In the genomic region with DNA sequence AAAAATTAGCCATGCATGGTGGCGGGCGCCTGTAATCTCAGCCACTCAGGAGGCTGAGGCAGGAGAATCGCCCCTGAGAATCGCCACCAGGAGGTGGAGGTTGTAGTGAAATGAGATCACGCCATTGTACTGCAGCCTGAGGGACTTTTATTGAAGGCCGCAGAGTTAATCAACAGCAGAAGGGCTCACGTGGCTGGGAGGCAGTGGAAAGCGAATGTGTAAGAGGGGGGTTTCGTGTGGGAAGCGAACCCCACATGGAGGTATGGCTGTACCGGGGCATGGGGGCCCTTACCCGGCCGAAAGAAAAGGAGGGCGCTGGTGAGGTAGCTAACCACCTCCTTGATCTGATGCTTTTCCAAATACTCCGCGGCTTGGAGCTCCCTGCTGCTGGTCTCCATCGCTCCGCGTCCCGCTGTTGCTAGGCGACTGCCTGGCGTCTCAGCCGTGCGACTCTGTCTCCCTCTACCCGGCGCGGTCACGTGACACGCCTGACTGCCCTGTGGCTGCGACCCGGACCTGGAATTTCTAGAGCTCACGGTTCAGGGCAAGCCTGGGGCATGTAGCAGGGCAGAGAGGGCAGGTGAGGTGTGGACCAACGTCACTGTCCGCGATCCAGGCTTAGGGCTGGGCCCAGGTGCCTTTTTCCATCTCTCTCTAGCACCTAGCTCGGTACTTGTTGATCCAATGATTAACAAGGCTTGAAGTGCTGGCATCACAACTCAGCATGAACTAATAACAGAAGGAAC, we compare ENCODE assay signal across 8 cellular contexts. TPM values are rescaled to one million over a fixed set of nuclear protein-coding genes. Genes with fewer than 3 reads are reported as not detected.
DNase-seq lines count a peak whose midpoint lies in the region; ATAC-seq and TF ChIP-seq lines count a peak whose summit lies in the region.

A gene with protein sequence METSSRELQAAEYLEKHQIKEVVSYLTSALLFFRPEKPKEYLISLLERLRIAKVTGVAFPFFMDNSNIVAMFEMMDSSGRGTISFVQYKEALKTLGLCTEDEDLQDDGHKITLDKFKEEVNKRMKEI (minus strand): TSS at position 428 of the 746 bp plus-strand sequence. CDS start 30 bp downstream, at position 398.

- no peaks in the 10 kb centered on the region for H3K27me3 ChIP-seq in dorsolateral prefrontal cortex
- peaks cover 0 to 10% of the 10 kb centered on the region in 2 donors for H3K27me3 ChIP-seq in left lung

- peaks cover 0 to 3% of the 10 kb centered on the region in 2 donors for H3K9me3 ChIP-seq in left lung

- DNase-seq in DMS153 treated with DMSO at 0.1 percent for 48 hours (lab: John Stamatoyannopoulos, UW; ENCODE audit: unreplicated experiment) (peak; percentile 71), M059J (ENCODE audit: low read depth) (peak; percentile 64), dorsolateral prefrontal cortex (peak; percentile 72 to 89 (median 84)), left lung (peak; percentile 88 to 94), KG1 (lab: John Stamatoyannopoulos, UW) (no peak)
- peak; percentile 45 for DNase-seq in stimulated activated CD4-positive, alpha-beta T cell treated with anti-CD3 and anti-CD28 coated beads, Interleukin-4, amount 100 ng/mL, for 1 hour

- TF ChIP-seq CTCF in dorsolateral prefrontal cortex (IDR thresholded peaks at IDR 0.05 in 54 of 56, conservative IDR thresholded peaks at IDR 0.05 in 2 of 56; ENCODE audit: low read depth in 1 of 56, partially characterized antibody in 56 of 56), result peak in 13 of 56 donors; percentile 4 to 33 (median 14)
- TF ChIP-seq CTCF in left lung (IDR thresholded peaks at IDR 0.05), result no peak

- H3K27ac ChIP-seq in dorsolateral prefrontal cortex, result peak within 1 kb of the TSS in 4 of 59 donors; percentile 46 to 61 (median 59)
- H3K27ac ChIP-seq in left lung, result no peak within 1 kb of the TSS

- intact Hi-C loops in dorsolateral prefrontal cortex (cut with DNase I) (loop anchor here (5.0 to 10.0 kb wide), 3 partner anchors 59 to 606 kb away; a partner anchor contains a TSS), left lung (cut with DNase I) (no loop called here)

- H3K4me1 ChIP-seq in left lung, result peaks cover 0 to 8% of the 10 kb centered on the region in 2 donors

- H3K4me3 ChIP-seq in dorsolateral prefrontal cortex (peak within 1 kb of the TSS; percentile 42 to 79 (median 65)), left lung (peak within 1 kb of the TSS; percentile 9 to 16)

- ATAC-seq in GM21526 (IDR thresholded peaks at IDR 0.05; ENCODE audit: low FRiP score, unreplicated experiment) (peak; percentile 84), left lung (peak; percentile 99)
- peak; percentile 41 to 70 for ATAC-seq in activated CD4-positive, CD25-positive, alpha-beta regulatory T cell treated with anti-CD3 and anti-CD28 coated beads, Interleukin-2, amount 50 U/mL, for 24 hours

- H3K36me3 ChIP-seq in left lung, result no peaks in the 10 kb centered on the region

RNA-seq across cellular contexts. Expression of the gene that starts here (rescaled TPM):
- 0.39 TPM in 1 of 2 replicates, not detected in the other for total RNA-seq in M059J (2014; rRNA removed; shearing (Covaris generic))
- total RNA-seq in dorsolateral prefrontal cortex (1 to 10 TPM in 112 of 120 experiments, under 1 TPM in 7, not detected in 1; 0.68 to 6.1 (median 2.3) TPM), left lung (1 to 10 TPM; 2.4 to 5.0 TPM)

Comparison
In these comparisons a context has a peak if more than half of its experiments do, and no peak if none do; other contexts are left out.
1. Peak in DNase-seq in M059J; RNA of the gene not detected or under 1 TPM.
2. intact Hi-C loops: an anchor here in dorsolateral prefrontal cortex (5.0 to 10.0 kb wide); none called in left lung.